In genomic region chr9:105237246-105237645, GRCh38 we compare ENCODE assay signal across 35 cellular contexts.
"Had no signal": no experiment of that assay in that cellular context is flagged by ENCODE, and none has a peak within 500 bp of the region (broad histone marks: within the 10 kb centered on the region; RNA-seq: fewer than 3 reads in every experiment).

No MANE protein-coding gene starts in this region.

- H3K27me3 ChIP-seq: adrenal gland, body of pancreas, brain microvascular endothelial cell, breast epithelium had no signal

- H3K4me1 ChIP-seq: body of pancreas had no signal

- H3K9me3 ChIP-seq: adrenal gland, body of pancreas, breast epithelium had no signal

- H3K4me3 Mint-ChIP-seq: activated B cell treated with CpG ODN at 0.5 μM for 24 hours; activated CD4-positive, alpha-beta memory T cell treated with anti-CD3 and anti-CD28 coated beads for 36 hours; activated CD4-positive, alpha-beta T cell treated with anti-CD3 and anti-CD28 coated beads, Interleukin-2, amount 10 ng/mL, durations not matched to agents 24 days and 14 days; activated CD8-positive, alpha-beta T cell treated with anti-CD3 and anti-CD28 coated beads for 36 hours; activated naive CD4-positive, alpha-beta T cell treated with anti-CD3 and anti-CD28 coated beads for 36 hours; activated naive CD8-positive, alpha-beta T cell treated with anti-CD3 and anti-CD28 coated beads for 36 hours; activated T-cell treated with anti-CD3 and anti-CD28 coated beads, Interleukin-2, amount 50 U/mL, for 4 hours; activated T-cell treated with anti-CD3 and anti-CD28 coated beads, Interleukin-2, amount 50 U/mL, for 72 hours; activated T-helper 1 cell treated with anti-CD3 and anti-CD28 coated beads, Interleukin-12 subunit alpha, Interleukin-12 subunit beta, Interleukin-2, Interleukin-4 antibody, amounts not matched to agents 30 ng/mL and 10 ng/mL and 1 ng/mL, durations not matched to agents 14 hours and 24 hours and 36 hours; activated T-helper 17 cell treated with anti-CD3 and anti-CD28 coated beads, Interleukin-2, amount 50 U/mL, for 72 hours; T-helper 1 cell treated with Interleukin-12 subunit alpha and Interleukin-12 subunit beta and Interleukin-4 antibody, amounts not matched to agents 30 μg/mL and 1 μg/mL, for 36 hours; T-helper 2 cell treated with Interferon-gamma antibody and Interleukin-4, amounts not matched to agents 5 μg/mL and 100 μg/mL, for 36 hours had no signal

- DNase-seq: activated B cell treated with CpG ODN at 0.5 μM for 24 hours; activated CD4-positive, alpha-beta memory T cell treated with anti-CD3 and anti-CD28 coated beads for 36 hours; activated CD4-positive, alpha-beta T cell treated with anti-CD3 and anti-CD28 coated beads for 4 hours; activated CD4-positive, alpha-beta T cell treated with anti-CD3 and anti-CD28 coated beads, Interleukin-2, amount 10 ng/mL, durations not matched to agents 24 days and 14 days; activated CD4-positive, alpha-beta T cell treated with anti-CD3 and anti-CD28 coated beads, Interleukin-2, amount 50 U/mL, for 1 hour; activated CD4-positive, alpha-beta T cell treated with anti-CD3 and anti-CD28 coated beads, Interleukin-2, amount 50 U/mL, for 4 hours; activated CD4-positive, CD25-positive, alpha-beta regulatory T cell treated with anti-CD3 and anti-CD28 coated beads, Interleukin-2, amount 50 U/mL, for 72 hours; activated CD8-positive, alpha-beta memory T cell treated with anti-CD3 and anti-CD28 coated beads, Interleukin-2, amount 50 U/mL, for 4 hours; activated CD8-positive, alpha-beta T cell treated with anti-CD3 and anti-CD28 coated beads for 36 hours; activated effector memory CD4-positive, alpha-beta T cell treated with anti-CD3 and anti-CD28 coated beads, Interleukin-2, amount 50 U/mL, for 16 hours; activated gamma-delta T cell treated with Interleukin-2 at 50 U/mL for 16 hours; activated naive CD4-positive, alpha-beta T cell; activated naive CD4-positive, alpha-beta T cell treated with anti-CD3 and anti-CD28 coated beads for 36 hours; activated naive CD4-positive, alpha-beta T cell treated with anti-CD3 and anti-CD28 coated beads, Interleukin-2, amount 50 U/mL, for 16 hours; activated naive CD8-positive, alpha-beta T cell treated with anti-CD3 and anti-CD28 coated beads for 36 hours; activated T-cell treated with anti-CD3 and anti-CD28 coated beads for 4 hours; activated T-cell treated with anti-CD3 and anti-CD28 coated beads, Interleukin-2, amount 50 U/mL, for 1 hour; activated T-cell treated with anti-CD3 and anti-CD28 coated beads, Interleukin-2, amount 50 U/mL, for 4 hours; activated T-cell treated with anti-CD3 and anti-CD28 coated beads, Interleukin-2, amount 50 U/mL, for 72 hours; adrenal gland; amniotic stem cell; aorta; body of pancreas; brain microvascular endothelial cell; central memory CD4-positive, alpha-beta T cell; T-helper 1 cell; T-helper 2 cell; T-helper 9 cell had no signal

- H3K4me3 ChIP-seq: adrenal gland, body of pancreas, breast epithelium had no signal

- H3K4me1 Mint-ChIP-seq: activated CD4-positive, alpha-beta T cell treated with anti-CD3 and anti-CD28 coated beads, Interleukin-2, amount 10 ng/mL, durations not matched to agents 24 days and 14 days; activated naive CD8-positive, alpha-beta T cell treated with anti-CD3 and anti-CD28 coated beads for 36 hours; activated T-helper 17 cell treated with anti-CD3 and anti-CD28 coated beads, Interleukin-2, amount 50 U/mL, for 72 hours had no signal

- H3K9me3 Mint-ChIP-seq: activated B cell treated with CpG ODN at 0.5 μM for 24 hours; activated CD4-positive, alpha-beta memory T cell treated with anti-CD3 and anti-CD28 coated beads for 36 hours; activated CD4-positive, alpha-beta T cell treated with anti-CD3 and anti-CD28 coated beads, Interleukin-2, amount 10 ng/mL, durations not matched to agents 24 days and 14 days; activated CD8-positive, alpha-beta T cell treated with anti-CD3 and anti-CD28 coated beads for 36 hours; activated naive CD4-positive, alpha-beta T cell treated with anti-CD3 and anti-CD28 coated beads for 36 hours; activated naive CD4-positive, alpha-beta T cell treated with anti-CD3 and anti-CD28 coated beads, Interleukin-2, amount 50 U/mL, for 72 hours; activated naive CD8-positive, alpha-beta T cell treated with anti-CD3 and anti-CD28 coated beads for 36 hours; activated T-cell treated with anti-CD3 and anti-CD28 coated beads, Interleukin-2, amount 50 U/mL, for 4 hours; activated T-cell treated with anti-CD3 and anti-CD28 coated beads, Interleukin-2, amount 50 U/mL, for 72 hours; activated T-helper 1 cell treated with anti-CD3 and anti-CD28 coated beads, Interleukin-12 subunit alpha, Interleukin-12 subunit beta, Interleukin-2, Interleukin-4 antibody, amounts not matched to agents 30 ng/mL and 10 ng/mL and 1 ng/mL, durations not matched to agents 14 hours and 24 hours and 36 hours; activated T-helper 17 cell treated with anti-CD3 and anti-CD28 coated beads, Interleukin-2, amount 50 U/mL, for 72 hours; T-helper 1 cell treated with Interleukin-12 subunit alpha and Interleukin-12 subunit beta and Interleukin-4 antibody, amounts not matched to agents 30 μg/mL and 1 μg/mL, for 36 hours; T-helper 2 cell treated with Interferon-gamma antibody and Interleukin-4, amounts not matched to agents 5 μg/mL and 100 μg/mL, for 36 hours had no signal

- H3K27ac Mint-ChIP-seq: activated B cell treated with CpG ODN at 0.5 μM for 24 hours; activated CD4-positive, alpha-beta memory T cell treated with anti-CD3 and anti-CD28 coated beads for 36 hours; activated CD4-positive, alpha-beta T cell treated with anti-CD3 and anti-CD28 coated beads, Interleukin-2, amount 10 ng/mL, durations not matched to agents 24 days and 14 days; activated CD8-positive, alpha-beta T cell treated with anti-CD3 and anti-CD28 coated beads for 36 hours; activated naive CD4-positive, alpha-beta T cell treated with anti-CD3 and anti-CD28 coated beads for 36 hours; activated naive CD4-positive, alpha-beta T cell treated with anti-CD3 and anti-CD28 coated beads, Interleukin-2, amount 50 U/mL, for 72 hours; activated naive CD8-positive, alpha-beta T cell treated with anti-CD3 and anti-CD28 coated beads for 36 hours; activated T-cell treated with anti-CD3 and anti-CD28 coated beads, Interleukin-2, amount 50 U/mL, for 72 hours; activated T-helper 1 cell treated with anti-CD3 and anti-CD28 coated beads, Interleukin-12 subunit alpha, Interleukin-12 subunit beta, Interleukin-2, Interleukin-4 antibody, amounts not matched to agents 30 ng/mL and 10 ng/mL and 1 ng/mL, durations not matched to agents 14 hours and 24 hours and 36 hours; activated T-helper 17 cell treated with anti-CD3 and anti-CD28 coated beads, Interleukin-2, amount 50 U/mL, for 72 hours; T-helper 1 cell treated with Interleukin-12 subunit alpha and Interleukin-12 subunit beta and Interleukin-4 antibody, amounts not matched to agents 30 μg/mL and 1 μg/mL, for 36 hours; T-helper 2 cell treated with Interferon-gamma antibody and Interleukin-4, amounts not matched to agents 5 μg/mL and 100 μg/mL, for 36 hours had no signal

- H3K36me3 ChIP-seq: adrenal gland, brain microvascular endothelial cell, breast epithelium had no signal

- H3K27ac ChIP-seq: adrenal gland, body of pancreas, brain microvascular endothelial cell, breast epithelium, VCaP had no signal

- ATAC-seq: activated CD8-positive, alpha-beta T cell treated with anti-CD3 and anti-CD28 coated beads for 36 hours; activated naive CD4-positive, alpha-beta T cell treated with anti-CD3 and anti-CD28 coated beads, Interleukin-2, amount 50 U/mL, for 72 hours; activated T-cell treated with anti-CD3 and anti-CD28 coated beads, Interleukin-2, amount 50 U/mL, for 4 hours; activated T-cell treated with anti-CD3 and anti-CD28 coated beads, Interleukin-2, amount 50 U/mL, for 72 hours; activated T-helper 17 cell treated with anti-CD3 and anti-CD28 coated beads, Interleukin-2, amount 50 U/mL, for 72 hours; body of pancreas had no signal

- H3K36me3 Mint-ChIP-seq: activated CD4-positive, alpha-beta memory T cell treated with anti-CD3 and anti-CD28 coated beads for 36 hours; activated naive CD4-positive, alpha-beta T cell treated with anti-CD3 and anti-CD28 coated beads, Interleukin-2, amount 50 U/mL, for 72 hours; activated naive CD8-positive, alpha-beta T cell treated with anti-CD3 and anti-CD28 coated beads for 36 hours had no signal
